Comparison of ENCODE assay signal across 24 cellular contexts in genomic region chr3:70409018-70409417, GRCh38.
"Had no signal": no experiment of that assay in that cellular context is flagged by ENCODE, and none has a peak within 500 bp of the region (broad histone marks: within the 10 kb centered on the region; RNA-seq: fewer than 3 reads in every experiment).

No MANE protein-coding gene starts in this region.

- H3K27ac ChIP-seq: coronary artery, dorsolateral prefrontal cortex, esophagus muscularis mucosa, foreskin keratinocyte, gastrocnemius medialis, heart right ventricle, left lung, lower lobe of right lung had no signal

- H3K4me3 ChIP-seq: coronary artery, dorsolateral prefrontal cortex, esophagus muscularis mucosa, gastrocnemius medialis, heart right ventricle, left lung, lower lobe of right lung, mucosa of descending colon had no signal

- H3K27me3 ChIP-seq: esophagus muscularis mucosa, foreskin keratinocyte, gastrocnemius medialis, heart right ventricle, left lung had no signal

- H3K4me1 ChIP-seq: foreskin keratinocyte, gastrocnemius medialis, heart right ventricle, left lung, lower lobe of right lung had no signal

- H3K4me3 Mint-ChIP-seq: mesothelial cell of epicardium, naive B cell had no signal

- H3K9me3 ChIP-seq: gastrocnemius medialis, lower lobe of right lung, mucosa of descending colon had no signal

- FAIRE-seq: colon, endothelial cell of umbilical vein, islet of Langerhans, keratinocyte had no signal

- ATAC-seq: foreskin keratinocyte, gastrocnemius medialis, heart right ventricle, left cardiac atrium, left lung, left ventricle myocardium superior, lower lobe of right lung, mucosa of descending colon had no signal

- H3K36me3 Mint-ChIP-seq: mesothelial cell of epicardium had no signal

- H3K36me3 ChIP-seq: esophagus muscularis mucosa, gastrocnemius medialis, heart right ventricle, left lung, lower lobe of right lung had no signal

- H3K4me1 Mint-ChIP-seq: mesothelial cell of epicardium, naive B cell had no signal

- DNase-seq: dermis blood vessel endothelial cell; dorsolateral prefrontal cortex; effector CD4-positive, alpha-beta T cell; effector memory CD4-positive, alpha-beta T cell; foreskin keratinocyte; gastrocnemius medialis; glutamatergic neuron; head of caudate nucleus; heart right ventricle; hippocampal formation; left cardiac atrium; left lung; left ventricle myocardium superior; lower lobe of right lung; mesenchymal stem cell; mucosa of descending colon; naive B cell had no signal

- H3K27ac Mint-ChIP-seq: mesothelial cell of epicardium, naive B cell had no signal
